9 cellular contexts compared by ENCODE assay signal in the genomic region with DNA sequence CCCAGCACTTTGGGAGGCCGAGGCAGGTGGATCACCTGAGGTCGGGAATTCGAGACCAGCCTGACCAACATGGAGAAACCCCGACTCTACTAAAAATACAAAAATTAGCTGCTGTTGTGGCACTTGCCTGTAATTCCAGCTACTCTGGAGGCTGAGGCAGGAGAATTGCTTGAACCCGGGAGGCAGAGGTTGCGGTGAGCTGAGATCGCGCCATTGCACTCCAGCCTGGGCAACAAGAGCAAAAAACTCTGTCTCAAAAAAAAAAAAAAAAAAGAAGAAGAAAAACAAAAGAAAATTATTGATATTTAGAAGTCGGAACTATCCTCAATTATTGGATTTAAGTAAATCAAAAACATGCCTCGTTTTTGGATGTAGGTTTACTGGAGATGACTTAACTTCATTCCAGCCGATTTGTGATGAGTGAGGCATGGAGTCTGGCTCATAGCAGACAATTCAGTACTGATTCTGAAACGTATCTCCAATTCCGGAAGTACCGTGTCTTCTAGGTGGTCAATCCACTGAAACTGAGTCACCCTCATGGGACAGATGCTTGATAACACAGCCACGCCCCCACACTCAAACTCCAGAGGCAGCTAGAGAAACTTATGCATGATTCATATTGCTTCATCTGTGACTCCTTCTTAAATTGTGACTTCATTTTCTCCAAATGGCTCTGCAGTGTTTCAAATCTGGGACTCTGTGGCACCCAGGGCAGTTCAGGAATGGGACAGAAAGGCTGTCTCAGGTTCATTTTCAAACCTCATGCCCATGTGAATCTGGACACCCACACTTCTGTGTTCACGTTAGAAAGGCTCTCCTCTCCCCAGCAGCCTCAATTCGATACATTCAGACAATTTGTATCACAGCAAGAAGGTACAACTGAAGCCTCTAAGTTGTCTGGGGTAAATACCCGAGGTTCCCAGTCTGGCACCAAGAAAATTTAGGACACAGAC.
DNase-seq lines count a peak whose midpoint lies in the region; ATAC-seq and TF ChIP-seq lines count a peak whose summit lies in the region.
"Had no signal": no experiment of that assay in that cellular context is flagged by ENCODE, and none has a peak within 500 bp of the region (broad histone marks: within the 10 kb centered on the region; RNA-seq: fewer than 3 reads in every experiment).

No MANE protein-coding gene starts in this region.

- no peaks in the 10 kb centered on the region for H3K9me3 Mint-ChIP-seq in activated naive CD4-positive, alpha-beta T cell treated with anti-CD3 and anti-CD28 coated beads, Interleukin-2, amount 10 ng/mL, durations not matched to agents 7 days and 5 days
- no peaks in the 10 kb centered on the region for H3K9me3 Mint-ChIP-seq in immature natural killer cell
- H3K9me3 Mint-ChIP-seq: nephron had no signal

- no peak overlapping the region for H3K27ac Mint-ChIP-seq in activated naive CD4-positive, alpha-beta T cell treated with anti-CD3 and anti-CD28 coated beads, Interleukin-2, amount 10 ng/mL, durations not matched to agents 7 days and 5 days
- H3K27ac Mint-ChIP-seq in immature natural killer cell = no peak overlapping the region
- H3K27ac Mint-ChIP-seq: nephron had no signal

- DNase-seq in activated naive CD4-positive, alpha-beta T cell treated with Interleukin-2 at 50 U/mL for 16 hours = peak; percentile 53
- DNase-seq in activated naive CD4-positive, alpha-beta T cell treated with anti-CD3 and anti-CD28 coated beads, Interleukin-2, amount 10 ng/mL, durations not matched to agents 7 days and 5 days = no peak
- DNase-seq in T1000 (lab: John Stamatoyannopoulos, UW) (peak; percentile 80), glomerular visceral epithelial cell (ENCODE audit: extremely low spot score) (peak; percentile 88), suprapubic skin (ENCODE audit: low spot score in 2 of 2) (peak in 1 of 2 donors; percentile 83), DMS79 (lab: John Stamatoyannopoulos, UW) (no peak), immature natural killer cell (no peak)

- H3K36me3 ChIP-seq in suprapubic skin = no peaks in the 10 kb centered on the region

- ATAC-seq in GM21786 (IDR thresholded peaks at IDR 0.05; ENCODE audit: unreplicated experiment) = no peak

- no peak overlapping the region for H3K4me3 ChIP-seq in suprapubic skin

- TF ChIP-seq POLR2A in suprapubic skin (IDR thresholded peaks at IDR 0.05) = no peak

- peak overlapping the region; percentile 18 for H3K27ac ChIP-seq in suprapubic skin

- H3K4me3 Mint-ChIP-seq in activated naive CD4-positive, alpha-beta T cell treated with anti-CD3 and anti-CD28 coated beads, Interleukin-2, amount 10 ng/mL, durations not matched to agents 7 days and 5 days = no peak overlapping the region
- H3K4me3 Mint-ChIP-seq in immature natural killer cell = no peak overlapping the region
- H3K4me3 Mint-ChIP-seq: nephron had no signal

- H3K4me1 Mint-ChIP-seq in activated naive CD4-positive, alpha-beta T cell treated with anti-CD3 and anti-CD28 coated beads, Interleukin-2, amount 10 ng/mL, durations not matched to agents 7 days and 5 days = no peaks in the 10 kb centered on the region
- H3K4me1 Mint-ChIP-seq in immature natural killer cell = peaks cover 4 to 7% of the 10 kb centered on the region in 2 donors

- H3K36me3 Mint-ChIP-seq in activated naive CD4-positive, alpha-beta T cell treated with anti-CD3 and anti-CD28 coated beads, Interleukin-2, amount 10 ng/mL, durations not matched to agents 7 days and 5 days = no peaks in the 10 kb centered on the region
- no peaks in the 10 kb centered on the region for H3K36me3 Mint-ChIP-seq in immature natural killer cell

- H3K9me3 ChIP-seq in suprapubic skin = no peaks in the 10 kb centered on the region

- 73% methylated on average over 18 of the region's 18 CpGs for WGBS in suprapubic skin

- TF ChIP-seq CTCF in suprapubic skin (IDR thresholded peaks at IDR 0.05) = no peak

- H3K27me3 ChIP-seq in suprapubic skin = no peaks in the 10 kb centered on the region

- peaks cover 42% of the 10 kb centered on the region for H3K4me1 ChIP-seq in suprapubic skin

- TF ChIP-seq EP300 in suprapubic skin (IDR thresholded peaks at IDR 0.05) = no peak

- CTCF ChIA-PET in activated naive CD4-positive, alpha-beta T cell treated with anti-CD3 and anti-CD28 coated beads, Interleukin-2, amount 10 ng/mL, durations not matched to agents 7 days and 5 days (lab: Charles Lee) = no interaction called here

- H3K27me3 Mint-ChIP-seq in activated naive CD4-positive, alpha-beta T cell treated with anti-CD3 and anti-CD28 coated beads, Interleukin-2, amount 10 ng/mL, durations not matched to agents 7 days and 5 days = peaks cover 39% of the 10 kb centered on the region
- H3K27me3 Mint-ChIP-seq in immature natural killer cell (ENCODE audit: low read depth in 3 of 3) = peaks cover 0 to 3% (median 2%) of the 10 kb centered on the region in 3 donors

Comparison
In these comparisons a context has a peak if more than half of its experiments do, and no peak if none do; other contexts are left out.
1. DNase-seq: peak in activated naive CD4-positive, alpha-beta T cell treated with Interleukin-2 at 50 U/mL for 16 hours (single experiment), T1000 (single experiment) and glomerular visceral epithelial cell (single experiment); none in activated naive CD4-positive, alpha-beta T cell treated with anti-CD3 and anti-CD28 coated beads, Interleukin-2, amount 10 ng/mL, durations not matched to agents 7 days and 5 days (single experiment), DMS79 (single experiment) and immature natural killer cell (0 of 3).